ENCODE assay signal across 21 cellular contexts in genomic region chr7:73699370-73700069, GRCh38. TPM values are rescaled to one million over a fixed set of nuclear protein-coding genes. Genes with fewer than 3 reads are reported as not detected.
A peak's percentile ranks its signal among the peaks of the same experiment; 100 is the strongest.
DNase-seq lines count a peak whose midpoint lies in the region; ATAC-seq, FAIRE-seq and TF ChIP-seq lines count a peak whose summit lies in the region.
"Had no signal": no experiment of that assay in that cellular context is flagged by ENCODE, and none has a peak within 500 bp of the region (broad histone marks: within the 10 kb centered on the region; RNA-seq: fewer than 3 reads in every experiment).

No MANE protein-coding gene starts in this region.

- TF ChIP-seq EP300 in GM12878 (IDR thresholded peaks at IDR 0.05; ENCODE audit: borderline replicate concordance in 1 of 2, control insufficient read depth in 1 of 2, low read depth in 2 of 2, low read length in 2 of 2) = no peak

- H3K36me3 ChIP-seq in GM12878 (ENCODE audit: control insufficient read depth in 2 of 2, insufficient read depth in 2 of 2, low read length in 1 of 2) = peaks cover 8 to 26% of the 10 kb centered on the region in 2 experiments
- H3K36me3 ChIP-seq: MG63, ovary had no signal

- DNase-seq in NCI-H2171 treated with DMSO at 0.1 percent for 48 hours (lab: John Stamatoyannopoulos, UW) = peak; percentile 38
- no peak for DNase-seq in NCI-H2171 (lab: John Stamatoyannopoulos, UW)
- no peak for DNase-seq in GM12878 (ENCODE audit: low read depth, low spot score)
- peak; percentile 25 for DNase-seq in retina
- DNase-seq in stimulated activated CD4-positive, alpha-beta T cell treated with anti-CD3 and anti-CD28 coated beads, Interleukin-1b, Interleukin-23, amount 100 ng/mL, for 48 hours = no peak
- DNase-seq: activated CD8-positive, alpha-beta memory T cell treated with anti-CD3 and anti-CD28 coated beads, Interleukin-2, amount 10 ng/mL, durations not matched to agents 7 days and 5 days; erythroblast; gastrocnemius medialis; kidney glomerular epithelial cell; MG63; naive B cell; NCI-H1436; NCI-H526 treated with DMSO at 0.1 percent for 48 hours; ovary; SW 1271 had no signal

- FAIRE-seq in GM12878 (lab: Jason Lieb, UNC) = no peak
- FAIRE-seq: astrocyte, urothelium cell line had no signal

- intact Hi-C loops in GM12878 (cut with micrococcal nuclease; ENCODE audit: unreplicated experiment) = no loop called here

- SMC1A ChIA-PET in GM12878 (lab: Charles Lee; ENCODE audit: uncharacterized antibody, unreplicated experiment) = interaction anchor here (0.9 kb wide), 1 partner anchor 12 kb away, joined by 3 read pairs; no protein-coding TSS in a partner anchor

- no peaks in the 10 kb centered on the region for H3K27me3 ChIP-seq in GM12878 (replicated peaks in 1 of 2; ENCODE audit: control insufficient read depth in 2 of 2, insufficient read depth in 2 of 2, low read length in 1 of 2)
- H3K27me3 ChIP-seq: gastrocnemius medialis, MG63, ovary, suprapubic skin had no signal

- H3K27ac ChIP-seq in GM12878 (ENCODE audit: control insufficient read depth, insufficient read depth) = no peak overlapping the region
- H3K27ac ChIP-seq: gastrocnemius medialis, HL-60, ovary, suprapubic skin had no signal

- TF ChIP-seq POLR2A in GM12878 (IDR thresholded peaks at IDR 0.05; ENCODE audit: low read depth, low read length) = no peak; the same call in none of the 2 replicates

- no peaks in the 10 kb centered on the region for H3K4me1 ChIP-seq in GM12878 (ENCODE audit: control insufficient read depth, insufficient read depth, low read length)
- H3K4me1 ChIP-seq: gastrocnemius medialis had no signal

- no peaks in the 10 kb centered on the region for H3K79me2 ChIP-seq in GM12878 (ENCODE audit: control insufficient read depth, insufficient read depth, low read length)

- 84% methylated on average over 13 of the region's 15 CpGs for WGBS in GM12878 (ENCODE audit: insufficient coverage, insufficient replicate concordance, low lambda C conversion rate, missing lambda C conversion rate)

- ATAC-seq in GM12878 (peak; percentile 6; the same call in 2 of the 3 replicates), HG03354 (IDR thresholded peaks at IDR 0.05; ENCODE audit: poor library complexity, severe bottlenecking, unreplicated experiment) (no peak)
- ATAC-seq: activated CD8-positive, alpha-beta memory T cell treated with anti-CD3 and anti-CD28 coated beads, Interleukin-2, amount 10 ng/mL, durations not matched to agents 7 days and 5 days; gastrocnemius medialis; sciatic nerve had no signal

- in situ Hi-C loops in GM12878 (cut with MboI) = no loop called here

- no peak overlapping the region for H3K4me3 ChIP-seq in GM12878
- H3K4me3 ChIP-seq: gastrocnemius medialis, MG63, ovary, suprapubic skin had no signal

- RAD21 ChIA-PET in GM12878 (lab: Charles Lee; ENCODE audit: unreplicated experiment) = no interaction called here

- no peaks in the 10 kb centered on the region for H3K9me3 ChIP-seq in GM12878 (replicated peaks; ENCODE audit: control insufficient read depth, insufficient read depth, low read length)
- H3K9me3 ChIP-seq: gastrocnemius medialis, MG63, ovary, suprapubic skin had no signal

- CTCF ChIA-PET in GM12878 (lab: Yijun Ruan, JAX) = interaction anchor here (0.9 kb wide), 1 partner anchor 18 kb away, joined by 3 read pairs; no protein-coding TSS in a partner anchor

- no peak overlapping the region for H3K4me2 ChIP-seq in GM12878 (ENCODE audit: control insufficient read depth, insufficient read depth)

- TF ChIP-seq CTCF in GM12878 (IDR thresholded peaks at IDR 0.05 in 2 of 3, conservative IDR thresholded peaks at IDR 0.05 in 1 of 3; ENCODE audit: control insufficient read depth in 2 of 3, extremely low read depth in 1 of 3, insufficient read depth in 1 of 3, low read depth in 3 of 3, low read length in 3 of 3) = no peak

- H2AFZ ChIP-seq in GM12878 (ENCODE audit: control insufficient read depth, low read depth, low read length) = no peak overlapping the region

- H4K20me1 ChIP-seq in GM12878 (ENCODE audit: control insufficient read depth, insufficient read depth) = no peaks in the 10 kb centered on the region

- no peak for TF ChIP-seq RAD21 in GM12878 (IDR thresholded peaks at IDR 0.05; ENCODE audit: insufficient read depth, low read depth, low read length)

- BruUV-seq in GM12878 (replicated peaks; lab: Mats Ljungman, UMichigan) = no TSS peak

- H3K9ac ChIP-seq in GM12878 (ENCODE audit: control insufficient read depth, insufficient read depth, low read length) = no peak overlapping the region

- POLR2A ChIA-PET in GM12878 (lab: Charles Lee) = no interaction called here

RNA-seq across cellular contexts. Expression of gene BUD23, which starts 16.1 kb away (rescaled TPM):
- 28.4 and 29.4 TPM in 2 replicates for total RNA-seq in GM12878 (2013; cell fraction: nucleolus; rRNA removed)
- total RNA-seq in GM12878 (2014; rRNA removed) (75.3 and 82.9 TPM in 2 replicates), GM12878 (2014; rRNA removed; fragmentation: Illumina TruSeq; extraction: Trizol) (69.8 and 71.1 TPM in 2 replicates), GM12878 (2021) (73.7 and 84.9 TPM in 2 replicates)
- 44.4 TPM for polyA plus RNA-seq in GM12878 (2011; ENCODE audit: low read depth)
- polyA plus RNA-seq in GM12878 (2011; rRNA removed) (98.5 and 114 TPM in 2 replicates), GM12878 (2014; fragmentation: Illumina TruSeq; extraction: Trizol) (96.0 and 109 TPM in 2 replicates), GM12878 (2014; fragmentation: Nextera tagmentation; extraction: Ambion mirVana) (10 to 100 TPM; 36.4 to 89.9 TPM), GM12878 (2014; rRNA removed) (117 and 123 TPM in 2 replicates), GM12878 (2016; fragmentation: Nextera tagmentation; extraction: Ambion mirVana) (100 to 1,000 TPM; 137 to 138 TPM)
- polyA plus RNA-seq in GM12878 (2011; cell fraction: cytosol; rRNA removed) = 138 and 180 TPM in 2 replicates
- polyA plus RNA-seq in GM12878 (2011; cell fraction: nucleus; rRNA removed) = 67.4 and 98.6 TPM in 2 replicates
- polyA plus RNA-seq in GM12878 (2012) = 55.5 and 68.2 TPM in 2 replicates
- polyA minus RNA-seq in GM12878 (2011; rRNA and poly(A)+ RNA removed) = 46.3 and 61.5 TPM in 2 replicates
- polyA minus RNA-seq in GM12878 (2011; cell fraction: cytosol; rRNA and poly(A)+ RNA removed) = 14.4 and 26.0 TPM in 2 replicates
- 9.3 and 17.6 TPM in 2 replicates for polyA minus RNA-seq in GM12878 (2011; cell fraction: nucleus; rRNA and poly(A)+ RNA removed)

RNA-seq across cellular contexts. Expression of gene DNAJC30, which starts 16.3 kb away (rescaled TPM):
- 7.9 and 8.3 TPM in 2 replicates for total RNA-seq in GM12878 (2013; cell fraction: nucleolus; rRNA removed)
- total RNA-seq in GM12878 (2014; rRNA removed) = 9.2 and 11.2 TPM in 2 replicates
- 4.1 TPM in 2 replicates for total RNA-seq in GM12878 (2014; rRNA removed; fragmentation: Illumina TruSeq; extraction: Trizol)
- total RNA-seq in GM12878 (2021) = 13.4 and 13.5 TPM in 2 replicates
- 2.6 TPM for polyA plus RNA-seq in GM12878 (2011; ENCODE audit: low read depth)
- polyA plus RNA-seq in GM12878 (2011; rRNA removed) = 4.1 and 4.5 TPM in 2 replicates
- polyA plus RNA-seq in GM12878 (2011; cell fraction: cytosol; rRNA removed) = 7.1 and 9.8 TPM in 2 replicates
- polyA plus RNA-seq in GM12878 (2011; cell fraction: nucleus; rRNA removed) = 6.0 and 7.7 TPM in 2 replicates
- polyA plus RNA-seq in GM12878 (2012) = 8.0 and 8.6 TPM in 2 replicates
- 3.2 and 5.5 TPM in 2 replicates for polyA plus RNA-seq in GM12878 (2014; fragmentation: Illumina TruSeq; extraction: Trizol)
- polyA plus RNA-seq in GM12878 (2014; fragmentation: Nextera tagmentation; extraction: Ambion mirVana) = 1 to 10 TPM; 2.1 to 3.5 TPM
- 19.0 and 19.2 TPM in 2 replicates for polyA plus RNA-seq in GM12878 (2014; rRNA removed)
- 10 to 100 TPM; 10.3 to 12.4 TPM for polyA plus RNA-seq in GM12878 (2016; fragmentation: Nextera tagmentation; extraction: Ambion mirVana)
- 4.4 and 7.6 TPM in 2 replicates for polyA minus RNA-seq in GM12878 (2011; rRNA and poly(A)+ RNA removed)
- 2.4 and 2.8 TPM in 2 replicates for polyA minus RNA-seq in GM12878 (2011; cell fraction: cytosol; rRNA and poly(A)+ RNA removed)
- 6.2 and 11.5 TPM in 2 replicates for polyA minus RNA-seq in GM12878 (2011; cell fraction: nucleus; rRNA and poly(A)+ RNA removed)

RNA-seq across cellular contexts. Expression of gene STX1A, which starts 19.9 kb away (rescaled TPM):
- total RNA-seq in GM12878 (2013; cell fraction: nucleolus; rRNA removed) = 13.9 and 20.9 TPM in 2 replicates
- 1.9 and 2.6 TPM in 2 replicates for total RNA-seq in GM12878 (2014; rRNA removed)
- 1.6 and 2.6 TPM in 2 replicates for total RNA-seq in GM12878 (2014; rRNA removed; fragmentation: Illumina TruSeq; extraction: Trizol)
- 3.1 and 3.9 TPM in 2 replicates for total RNA-seq in GM12878 (2021)
- polyA plus RNA-seq in GM12878 (2011; ENCODE audit: low read depth) = 1.9 TPM
- 1.4 and 2.4 TPM in 2 replicates for polyA plus RNA-seq in GM12878 (2011; rRNA removed)
- polyA plus RNA-seq in GM12878 (2011; cell fraction: cytosol; rRNA removed) = 3.3 and 3.8 TPM in 2 replicates
- polyA plus RNA-seq in GM12878 (2011; cell fraction: nucleus; rRNA removed) = 30.5 and 34.2 TPM in 2 replicates
- polyA plus RNA-seq in GM12878 (2012) = 3.8 and 4.4 TPM in 2 replicates
- 1.9 and 3.1 TPM in 2 replicates for polyA plus RNA-seq in GM12878 (2014; fragmentation: Illumina TruSeq; extraction: Trizol)
- under 1 TPM; 0.15 to 0.21 TPM for polyA plus RNA-seq in GM12878 (2014; fragmentation: Nextera tagmentation; extraction: Ambion mirVana)
- polyA plus RNA-seq in GM12878 (2014; rRNA removed) = 5.2 and 5.3 TPM in 2 replicates
- polyA plus RNA-seq in GM12878 (2016; fragmentation: Nextera tagmentation; extraction: Ambion mirVana) = 1 to 10 TPM; 1.7 to 1.8 TPM
- 1.9 and 2.7 TPM in 2 replicates for polyA minus RNA-seq in GM12878 (2011; rRNA and poly(A)+ RNA removed)
- polyA minus RNA-seq in GM12878 (2011; cell fraction: cytosol; rRNA and poly(A)+ RNA removed) = 0.62 and 1.7 TPM in 2 replicates
- 5.4 and 6.5 TPM in 2 replicates for polyA minus RNA-seq in GM12878 (2011; cell fraction: nucleus; rRNA and poly(A)+ RNA removed)

RNA-seq across cellular contexts. Expression of gene VPS37D, which starts 31.9 kb away (rescaled TPM):
- total RNA-seq in GM12878 (2013; cell fraction: nucleolus; rRNA removed) = 0.33 TPM in 1 of 2 replicates, not detected in the other
- total RNA-seq in GM12878 (2014; rRNA removed) (0.11 and 0.27 TPM in 2 replicates), GM12878 (2014; rRNA removed; fragmentation: Illumina TruSeq; extraction: Trizol) (not detected in 2 replicates), GM12878 (2021) (0.21 and 0.27 TPM in 2 replicates)
- polyA plus RNA-seq in GM12878 (2011; ENCODE audit: low read depth) = not detected
- polyA plus RNA-seq in GM12878 (2011; rRNA removed) (0.14 and 0.45 TPM in 2 replicates), GM12878 (2014; fragmentation: Illumina TruSeq; extraction: Trizol) (not detected in 2 replicates), GM12878 (2014; fragmentation: Nextera tagmentation; extraction: Ambion mirVana) (not detected), GM12878 (2014; rRNA removed) (0.10 TPM in 1 of 2 replicates, not detected in the other), GM12878 (2016; fragmentation: Nextera tagmentation; extraction: Ambion mirVana) (not detected)
- polyA plus RNA-seq in GM12878 (2011; cell fraction: cytosol; rRNA removed) = 0.55 and 0.87 TPM in 2 replicates
- polyA plus RNA-seq in GM12878 (2011; cell fraction: nucleus; rRNA removed) = 0.35 and 0.67 TPM in 2 replicates
- 0.54 and 0.90 TPM in 2 replicates for polyA plus RNA-seq in GM12878 (2012)
- polyA minus RNA-seq in GM12878 (2011; rRNA and poly(A)+ RNA removed) = 0.21 TPM in 1 of 2 replicates, not detected in the other
- polyA minus RNA-seq in GM12878 (2011; cell fraction: cytosol; rRNA and poly(A)+ RNA removed) = not detected in 2 replicates
- not detected in 2 replicates for polyA minus RNA-seq in GM12878 (2011; cell fraction: nucleus; rRNA and poly(A)+ RNA removed)
- total RNA-seq: activated CD8-positive, alpha-beta memory T cell treated with anti-CD3 and anti-CD28 coated beads, Interleukin-2, amount 10 ng/mL, durations not matched to agents 7 days and 5 days had no signal

RNA-seq across cellular contexts. Expression of gene ABHD11, which starts 39.1 kb away (rescaled TPM):
- total RNA-seq in GM12878 (2013; cell fraction: nucleolus; rRNA removed) = 5.0 and 6.2 TPM in 2 replicates
- total RNA-seq in GM12878 (2014; rRNA removed) = 16.9 and 22.1 TPM in 2 replicates
- 6.3 and 8.6 TPM in 2 replicates for total RNA-seq in GM12878 (2014; rRNA removed; fragmentation: Illumina TruSeq; extraction: Trizol)
- 11.6 and 14.6 TPM in 2 replicates for total RNA-seq in GM12878 (2021)
- 2.3 TPM for polyA plus RNA-seq in GM12878 (2011; ENCODE audit: low read depth)
- polyA plus RNA-seq in GM12878 (2011; rRNA removed) = 2.8 and 6.0 TPM in 2 replicates
- 8.6 and 10.1 TPM in 2 replicates for polyA plus RNA-seq in GM12878 (2011; cell fraction: cytosol; rRNA removed)
- polyA plus RNA-seq in GM12878 (2011; cell fraction: nucleus; rRNA removed) = 5.8 and 7.1 TPM in 2 replicates
- 4.9 and 6.6 TPM in 2 replicates for polyA plus RNA-seq in GM12878 (2012)
- 5.6 and 8.3 TPM in 2 replicates for polyA plus RNA-seq in GM12878 (2014; fragmentation: Illumina TruSeq; extraction: Trizol)
- 1 to 10 TPM; 2.8 to 5.6 TPM for polyA plus RNA-seq in GM12878 (2014; fragmentation: Nextera tagmentation; extraction: Ambion mirVana)
- 17.7 and 23.4 TPM in 2 replicates for polyA plus RNA-seq in GM12878 (2014; rRNA removed)
- 10 to 100 TPM; 22.7 to 24.8 TPM for polyA plus RNA-seq in GM12878 (2016; fragmentation: Nextera tagmentation; extraction: Ambion mirVana)
- 3.6 and 6.4 TPM in 2 replicates for polyA minus RNA-seq in GM12878 (2011; rRNA and poly(A)+ RNA removed)
- 3.6 and 3.9 TPM in 2 replicates for polyA minus RNA-seq in GM12878 (2011; cell fraction: cytosol; rRNA and poly(A)+ RNA removed)
- polyA minus RNA-seq in GM12878 (2011; cell fraction: nucleus; rRNA and poly(A)+ RNA removed) = 10.5 and 16.5 TPM in 2 replicates

Comparison
In these comparisons a context has a peak if more than half of its experiments do, and no peak if none do; other contexts are left out.
1. DNase-seq: peak in NCI-H2171 treated with DMSO at 0.1 percent for 48 hours (single experiment) and retina (single experiment); none in NCI-H2171 (single experiment), GM12878 (single experiment) and stimulated activated CD4-positive, alpha-beta T cell treated with anti-CD3 and anti-CD28 coated beads, Interleukin-1b, Interleukin-23, amount 100 ng/mL, for 48 hours (single experiment).